In the genomic region with DNA sequence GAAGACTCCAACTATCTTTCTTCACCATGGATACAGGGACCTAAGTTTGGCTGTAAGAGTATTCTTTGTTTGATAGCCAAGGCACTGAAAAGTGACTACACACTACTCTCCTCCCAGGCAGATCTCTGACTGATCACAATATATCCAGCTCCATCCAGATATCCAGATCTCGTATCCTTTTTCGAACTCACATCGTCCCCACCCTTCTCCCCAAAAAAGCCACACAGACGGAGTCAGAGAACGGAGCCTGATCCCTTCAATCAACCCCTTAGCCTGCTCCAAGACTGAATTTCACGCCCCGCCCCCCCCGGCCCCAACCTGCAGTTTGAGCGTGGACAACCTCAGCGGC, we compare ENCODE assay signal across 8 cellular contexts. TPM values are rescaled to one million over a fixed set of nuclear protein-coding genes. Genes with fewer than 3 reads are reported as not detected.
DNase-seq lines count a peak whose midpoint lies in the region; FAIRE-seq and TF ChIP-seq lines count a peak whose summit lies in the region.

No MANE protein-coding gene starts in this region.

- H2BK5ac ChIP-seq in mesendoderm (ENCODE audit: low read length), result no peak overlapping the region

- TF ChIP-seq POLR2A in breast epithelium (IDR thresholded peaks at IDR 0.05), result no peak
- TF ChIP-seq POLR2A in uterus (IDR thresholded peaks at IDR 0.05), result no peak

- H3K56ac ChIP-seq in mesendoderm (ENCODE audit: low read length), result peak overlapping the region; percentile 96

- H2BK15ac ChIP-seq in mesendoderm (replicated peaks; ENCODE audit: low read depth), result no peak overlapping the region

- TF ChIP-seq CTCF in breast epithelium (IDR thresholded peaks at IDR 0.05) (no peak), uterus (IDR thresholded peaks at IDR 0.05) (no peak)

- H3K36me3 ChIP-seq in BLaER1 treated with 17β-estradiol and CSF1 and Interleukin-3, amounts not matched to agents 10 nM and 100 nM, result peaks cover 0 to 8% (median 5%) of the 10 kb centered on the region in 11 experiments; a peak in 7 of 22 replicates
- no peaks in the 10 kb centered on the region for H3K36me3 ChIP-seq in breast epithelium
- no peaks in the 10 kb centered on the region for H3K36me3 ChIP-seq in mesendoderm (ENCODE audit: control insufficient read depth, insufficient read depth, low read length)
- no peaks in the 10 kb centered on the region for H3K36me3 ChIP-seq in uterus

- no peak overlapping the region for H4K8ac ChIP-seq in mesendoderm (ENCODE audit: low read depth, low read length)

- DNase-seq in HTR-8/SVneo (ENCODE audit: insufficient read length, low spot score), result peak; percentile 8
- DNase-seq in breast epithelium (ENCODE audit: low spot score in 2 of 2), result no peak
- no peak for DNase-seq in mesendoderm
- DNase-seq in uterus, result no peak
- DNase-seq in activated CD4-positive, CD25-positive, alpha-beta regulatory T cell treated with anti-CD3 and anti-CD28 coated beads, Interleukin-2, amount 50 U/mL, for 72 hours, result no peak
- DNase-seq in stimulated activated CD4-positive, alpha-beta T cell treated with anti-CD3 and anti-CD28 coated beads, Interleukin-12 subunit alpha, Interleukin-12 subunit beta, amount 100 ng/mL, for 4 hours, result no peak
- DNase-seq in HuH-7.5 (ENCODE audit: low spot score), result no peak

- peaks cover 20 to 36% (median 31%) of the 10 kb centered on the region in 11 experiments for H3K9me3 ChIP-seq in BLaER1 treated with 17β-estradiol and CSF1 and Interleukin-3, amounts not matched to agents 10 nM and 100 nM (replicated peaks in 1 of 11)
- no peaks in the 10 kb centered on the region for H3K9me3 ChIP-seq in breast epithelium
- peaks cover 0 to 4% of the 10 kb centered on the region in 2 donors for H3K9me3 ChIP-seq in uterus

- H3K79me2 ChIP-seq in mesendoderm (ENCODE audit: control insufficient read depth, insufficient read depth, low read length), result peaks cover 6% of the 10 kb centered on the region

- no CpG with 5 or more reads among the region's 10 CpGs for whole genome bisulfite sequencing in mesendoderm (ENCODE audit: extremely low coverage, insufficient coverage, low lambda C conversion rate)

- peaks cover 6% of the 10 kb centered on the region for H3K79me1 ChIP-seq in mesendoderm (ENCODE audit: low read length)

- H3K4ac ChIP-seq in mesendoderm (ENCODE audit: low read depth, low read length), result no peak overlapping the region

- H4K5ac ChIP-seq in mesendoderm (ENCODE audit: low read length), result no peak overlapping the region

- H3K4me1 ChIP-seq in BLaER1 treated with 17β-estradiol and CSF1 and Interleukin-3, amounts not matched to agents 10 nM and 100 nM, result peaks cover 11 to 17% (median 14%) of the 10 kb centered on the region in 10 experiments; a peak in 16 of 20 replicates
- H3K4me1 ChIP-seq in breast epithelium, result no peaks in the 10 kb centered on the region
- peaks cover 2% of the 10 kb centered on the region for H3K4me1 ChIP-seq in mesendoderm (ENCODE audit: control insufficient read depth, low read depth, low read length)
- no peaks in the 10 kb centered on the region for H3K4me1 ChIP-seq in uterus

- H4K20me1 ChIP-seq in BLaER1 treated with 17β-estradiol and CSF1 and Interleukin-3, amounts not matched to agents 10 nM and 100 nM, result no peaks in the 10 kb centered on the region

- no peak overlapping the region for H2BK120ac ChIP-seq in mesendoderm (ENCODE audit: low read depth, low read length)

- peak overlapping the region; percentile 79 to 96 (median 86) for H3K4me2 ChIP-seq in BLaER1 treated with 17β-estradiol and CSF1 and Interleukin-3, amounts not matched to agents 10 nM and 100 nM
- peak overlapping the region; percentile 26 for H3K4me2 ChIP-seq in mesendoderm (ENCODE audit: low read length)

- peaks cover 0 to 17% (median 12%) of the 10 kb centered on the region in 11 experiments; a peak in 8 of 22 replicates for H3K27me3 ChIP-seq in BLaER1 treated with 17β-estradiol and CSF1 and Interleukin-3, amounts not matched to agents 10 nM and 100 nM
- H3K27me3 ChIP-seq in breast epithelium (no peaks in the 10 kb centered on the region), mesendoderm (ENCODE audit: insufficient read depth, low read length, poor library complexity) (no peaks in the 10 kb centered on the region), uterus (no peaks in the 10 kb centered on the region)

- H3K9ac ChIP-seq in BLaER1 treated with 17β-estradiol and CSF1 and Interleukin-3, amounts not matched to agents 10 nM and 100 nM, result peak overlapping the region; percentile 63 to 83 (median 77)
- peak overlapping the region; percentile 88 for H3K9ac ChIP-seq in mesendoderm (ENCODE audit: low read length)

- no peak overlapping the region for H3K23ac ChIP-seq in mesendoderm (ENCODE audit: low read length)

- intact Hi-C loops in breast epithelium (cut with DNase I; ENCODE audit: low total_unique reads), result no loop called here
- intact Hi-C loops in uterus (cut with DNase I; ENCODE audit: low total_unique reads), result no loop called here

- FAIRE-seq in HTR-8/SVneo (lab: Jason Lieb, UNC), result no peak

- peak overlapping the region; percentile 9 to 76 (median 48); a peak in 20 of 22 replicates for H3K27ac ChIP-seq in BLaER1 treated with 17β-estradiol and CSF1 and Interleukin-3, amounts not matched to agents 10 nM and 100 nM
- H3K27ac ChIP-seq in breast epithelium, result peak overlapping the region; percentile 69 to 82
- H3K27ac ChIP-seq in mesendoderm (ENCODE audit: low read depth, low read length), result no peak overlapping the region
- peak overlapping the region; percentile 66 to 74 for H3K27ac ChIP-seq in uterus

- H3K18ac ChIP-seq in mesendoderm (ENCODE audit: low read length), result no peak overlapping the region

- H3K4me3 ChIP-seq in BLaER1 treated with 17β-estradiol and CSF1 and Interleukin-3, amounts not matched to agents 10 nM and 100 nM, result peak overlapping the region; percentile 67 to 86 (median 73)
- peak overlapping the region; percentile 69 to 78 (median 78) for H3K4me3 ChIP-seq in breast epithelium
- H3K4me3 ChIP-seq in mesendoderm (ENCODE audit: low read length), result peak overlapping the region; percentile 97
- peak overlapping the region; percentile 62 to 82 for H3K4me3 ChIP-seq in uterus

- H2AK5ac ChIP-seq in mesendoderm (ENCODE audit: low read length), result no peak overlapping the region

RNA-seq across cellular contexts. Expression of a gene that starts 0.5 kb away (rescaled TPM):
- total RNA-seq in breast epithelium, result 10 to 100 TPM in 2 of 3 donors, 1 to 10 TPM in 1; 8.8 to 17.4 (median 14.5) TPM
- polyA plus RNA-seq in mesendoderm (2013, experiment 1 of 2), result 17.2 TPM
- polyA plus RNA-seq in mesendoderm (2013, experiment 2 of 2), result 16.5 TPM
- total RNA-seq in uterus, result 10 to 100 TPM in 3 of 4 donors, 1 to 10 TPM in 1; 5.3 to 31.2 (median 18.6) TPM

RNA-seq across cellular contexts. Expression of a gene that starts 0.6 kb away (rescaled TPM):
- total RNA-seq in breast epithelium (10 to 100 TPM; 11.4 to 14.3 (median 14.1) TPM), uterus (10 to 100 TPM in 2 of 4 donors, 1 to 10 TPM in 2; 2.0 to 16.3 (median 10.6) TPM)
- 20.2 TPM for polyA plus RNA-seq in mesendoderm (2013, experiment 1 of 2)
- 18.6 TPM for polyA plus RNA-seq in mesendoderm (2013, experiment 2 of 2)

RNA-seq across cellular contexts. Expression of a gene that starts 14.5 kb away (rescaled TPM):
- total RNA-seq in breast epithelium (1 to 10 TPM; 1.6 to 2.2 (median 1.9) TPM), uterus (1 to 10 TPM in 3 of 4 donors, under 1 TPM in 1; 0.88 to 5.9 (median 2.2) TPM)
- polyA plus RNA-seq in mesendoderm (2013, experiment 1 of 2), result 0.25 TPM
- 0.29 TPM for polyA plus RNA-seq in mesendoderm (2013, experiment 2 of 2)
